In the genomic region with DNA sequence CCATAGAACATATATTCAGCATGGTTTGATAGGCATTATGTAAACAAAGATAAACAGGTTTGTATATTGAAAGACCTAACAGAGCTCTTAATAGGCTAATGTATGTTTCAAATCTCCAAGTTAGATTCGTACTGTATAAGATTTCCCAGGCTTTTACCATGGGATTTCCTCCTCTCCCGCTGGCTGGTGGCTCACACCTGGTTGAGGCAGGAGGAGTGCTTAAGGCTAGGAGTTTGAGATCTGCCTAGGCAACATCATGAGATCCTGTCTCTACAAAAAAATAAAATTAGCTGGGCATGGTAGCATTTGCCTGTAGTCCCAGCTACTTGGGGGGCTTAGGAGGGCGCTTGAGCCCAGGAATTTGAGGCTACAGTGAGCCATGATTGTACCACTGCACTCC, we compare ENCODE assay signal across 1 cellular context.
TF ChIP-seq lines count a peak whose summit lies in the region.

No MANE protein-coding gene starts in this region.

TF ChIP-seq in H1, 55 proteins besides CTCF, POLR2A, EP300 and RAD21:
- TF ChIP-seq CBX8 (IDR thresholded peaks at IDR 0.05; ENCODE audit: borderline replicate concordance, low read depth, low read length) (no peak), SRF (IDR thresholded peaks at IDR 0.05; ENCODE audit: low read depth, low read length) (no peak), SP4 (IDR thresholded peaks at IDR 0.05; ENCODE audit: low read length) (no peak), TAF1 (IDR thresholded peaks at IDR 0.05; ENCODE audit: low read depth, low read length) (no peak), EGR1 (IDR thresholded peaks at IDR 0.05; ENCODE audit: borderline replicate concordance, low read depth, low read length) (no peak), KDM5A (IDR thresholded peaks at IDR 0.05; ENCODE audit: low read length) (no peak), SUZ12 (IDR thresholded peaks at IDR 0.05; ENCODE audit: low read length) (no peak), TBP (IDR thresholded peaks at IDR 0.05; ENCODE audit: low read depth, low read length) (no peak), CTBP2 (IDR thresholded peaks at IDR 0.05; ENCODE audit: borderline replicate concordance, insufficient read depth, insufficient read length, low read length) (no peak)
- TF ChIP-seq, protein P1, sequence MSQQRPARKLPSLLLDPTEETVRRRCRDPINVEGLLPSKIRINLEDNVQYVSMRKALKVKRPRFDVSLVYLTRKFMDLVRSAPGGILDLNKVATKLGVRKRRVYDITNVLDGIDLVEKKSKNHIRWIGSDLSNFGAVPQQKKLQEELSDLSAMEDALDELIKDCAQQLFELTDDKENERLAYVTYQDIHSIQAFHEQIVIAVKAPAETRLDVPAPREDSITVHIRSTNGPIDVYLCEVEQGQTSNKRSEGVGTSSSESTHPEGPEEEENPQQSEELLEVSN (IDR thresholded peaks at IDR 0.05), result no peak
- TF ChIP-seq, protein P2, sequence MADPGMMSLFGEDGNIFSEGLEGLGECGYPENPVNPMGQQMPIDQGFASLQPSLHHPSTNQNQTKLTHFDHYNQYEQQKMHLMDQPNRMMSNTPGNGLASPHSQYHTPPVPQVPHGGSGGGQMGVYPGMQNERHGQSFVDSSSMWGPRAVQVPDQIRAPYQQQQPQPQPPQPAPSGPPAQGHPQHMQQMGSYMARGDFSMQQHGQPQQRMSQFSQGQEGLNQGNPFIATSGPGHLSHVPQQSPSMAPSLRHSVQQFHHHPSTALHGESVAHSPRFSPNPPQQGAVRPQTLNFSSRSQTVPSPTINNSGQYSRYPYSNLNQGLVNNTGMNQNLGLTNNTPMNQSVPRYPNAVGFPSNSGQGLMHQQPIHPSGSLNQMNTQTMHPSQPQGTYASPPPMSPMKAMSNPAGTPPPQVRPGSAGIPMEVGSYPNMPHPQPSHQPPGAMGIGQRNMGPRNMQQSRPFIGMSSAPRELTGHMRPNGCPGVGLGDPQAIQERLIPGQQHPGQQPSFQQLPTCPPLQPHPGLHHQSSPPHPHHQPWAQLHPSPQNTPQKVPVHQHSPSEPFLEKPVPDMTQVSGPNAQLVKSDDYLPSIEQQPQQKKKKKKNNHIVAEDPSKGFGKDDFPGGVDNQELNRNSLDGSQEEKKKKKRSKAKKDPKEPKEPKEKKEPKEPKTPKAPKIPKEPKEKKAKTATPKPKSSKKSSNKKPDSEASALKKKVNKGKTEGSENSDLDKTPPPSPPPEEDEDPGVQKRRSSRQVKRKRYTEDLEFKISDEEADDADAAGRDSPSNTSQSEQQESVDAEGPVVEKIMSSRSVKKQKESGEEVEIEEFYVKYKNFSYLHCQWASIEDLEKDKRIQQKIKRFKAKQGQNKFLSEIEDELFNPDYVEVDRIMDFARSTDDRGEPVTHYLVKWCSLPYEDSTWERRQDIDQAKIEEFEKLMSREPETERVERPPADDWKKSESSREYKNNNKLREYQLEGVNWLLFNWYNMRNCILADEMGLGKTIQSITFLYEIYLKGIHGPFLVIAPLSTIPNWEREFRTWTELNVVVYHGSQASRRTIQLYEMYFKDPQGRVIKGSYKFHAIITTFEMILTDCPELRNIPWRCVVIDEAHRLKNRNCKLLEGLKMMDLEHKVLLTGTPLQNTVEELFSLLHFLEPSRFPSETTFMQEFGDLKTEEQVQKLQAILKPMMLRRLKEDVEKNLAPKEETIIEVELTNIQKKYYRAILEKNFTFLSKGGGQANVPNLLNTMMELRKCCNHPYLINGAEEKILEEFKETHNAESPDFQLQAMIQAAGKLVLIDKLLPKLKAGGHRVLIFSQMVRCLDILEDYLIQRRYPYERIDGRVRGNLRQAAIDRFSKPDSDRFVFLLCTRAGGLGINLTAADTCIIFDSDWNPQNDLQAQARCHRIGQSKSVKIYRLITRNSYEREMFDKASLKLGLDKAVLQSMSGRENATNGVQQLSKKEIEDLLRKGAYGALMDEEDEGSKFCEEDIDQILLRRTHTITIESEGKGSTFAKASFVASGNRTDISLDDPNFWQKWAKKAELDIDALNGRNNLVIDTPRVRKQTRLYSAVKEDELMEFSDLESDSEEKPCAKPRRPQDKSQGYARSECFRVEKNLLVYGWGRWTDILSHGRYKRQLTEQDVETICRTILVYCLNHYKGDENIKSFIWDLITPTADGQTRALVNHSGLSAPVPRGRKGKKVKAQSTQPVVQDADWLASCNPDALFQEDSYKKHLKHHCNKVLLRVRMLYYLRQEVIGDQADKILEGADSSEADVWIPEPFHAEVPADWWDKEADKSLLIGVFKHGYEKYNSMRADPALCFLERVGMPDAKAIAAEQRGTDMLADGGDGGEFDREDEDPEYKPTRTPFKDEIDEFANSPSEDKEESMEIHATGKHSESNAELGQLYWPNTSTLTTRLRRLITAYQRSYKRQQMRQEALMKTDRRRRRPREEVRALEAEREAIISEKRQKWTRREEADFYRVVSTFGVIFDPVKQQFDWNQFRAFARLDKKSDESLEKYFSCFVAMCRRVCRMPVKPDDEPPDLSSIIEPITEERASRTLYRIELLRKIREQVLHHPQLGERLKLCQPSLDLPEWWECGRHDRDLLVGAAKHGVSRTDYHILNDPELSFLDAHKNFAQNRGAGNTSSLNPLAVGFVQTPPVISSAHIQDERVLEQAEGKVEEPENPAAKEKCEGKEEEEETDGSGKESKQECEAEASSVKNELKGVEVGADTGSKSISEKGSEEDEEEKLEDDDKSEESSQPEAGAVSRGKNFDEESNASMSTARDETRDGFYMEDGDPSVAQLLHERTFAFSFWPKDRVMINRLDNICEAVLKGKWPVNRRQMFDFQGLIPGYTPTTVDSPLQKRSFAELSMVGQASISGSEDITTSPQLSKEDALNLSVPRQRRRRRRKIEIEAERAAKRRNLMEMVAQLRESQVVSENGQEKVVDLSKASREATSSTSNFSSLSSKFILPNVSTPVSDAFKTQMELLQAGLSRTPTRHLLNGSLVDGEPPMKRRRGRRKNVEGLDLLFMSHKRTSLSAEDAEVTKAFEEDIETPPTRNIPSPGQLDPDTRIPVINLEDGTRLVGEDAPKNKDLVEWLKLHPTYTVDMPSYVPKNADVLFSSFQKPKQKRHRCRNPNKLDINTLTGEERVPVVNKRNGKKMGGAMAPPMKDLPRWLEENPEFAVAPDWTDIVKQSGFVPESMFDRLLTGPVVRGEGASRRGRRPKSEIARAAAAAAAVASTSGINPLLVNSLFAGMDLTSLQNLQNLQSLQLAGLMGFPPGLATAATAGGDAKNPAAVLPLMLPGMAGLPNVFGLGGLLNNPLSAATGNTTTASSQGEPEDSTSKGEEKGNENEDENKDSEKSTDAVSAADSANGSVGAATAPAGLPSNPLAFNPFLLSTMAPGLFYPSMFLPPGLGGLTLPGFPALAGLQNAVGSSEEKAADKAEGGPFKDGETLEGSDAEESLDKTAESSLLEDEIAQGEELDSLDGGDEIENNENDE (IDR thresholded peaks at IDR 0.05; ENCODE audit: insufficient replicate concordance, low read length), result no peak
